ENCODE assay signal across 1 cellular context in the genomic region with DNA sequence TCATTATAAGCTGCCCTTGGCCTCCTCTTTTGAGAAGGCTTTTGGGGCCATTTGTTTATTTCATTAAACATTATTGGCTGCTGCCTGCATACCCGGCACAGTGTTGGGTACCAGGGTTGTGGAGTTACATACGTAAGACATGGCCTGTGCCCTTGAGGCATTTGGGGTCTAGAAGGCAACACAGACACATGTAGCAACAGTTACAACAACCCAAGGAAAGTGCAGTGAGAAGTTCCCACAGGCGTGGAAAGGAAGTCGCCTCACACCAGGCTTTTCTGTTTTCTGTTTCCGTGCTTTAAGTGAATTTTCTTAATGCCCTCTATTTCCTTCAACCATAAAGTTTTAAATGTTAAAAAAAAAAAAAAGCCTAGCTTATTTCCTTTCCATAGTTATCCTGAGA.
TF ChIP-seq lines count a peak whose summit lies in the region.

No MANE protein-coding gene starts in this region.

TF ChIP-seq in H1, 55 proteins besides CTCF, POLR2A, EP300 and RAD21 (continued from another document):
- TF ChIP-seq, protein P1, sequence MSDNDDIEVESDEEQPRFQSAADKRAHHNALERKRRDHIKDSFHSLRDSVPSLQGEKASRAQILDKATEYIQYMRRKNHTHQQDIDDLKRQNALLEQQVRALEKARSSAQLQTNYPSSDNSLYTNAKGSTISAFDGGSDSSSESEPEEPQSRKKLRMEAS (IDR thresholded peaks at IDR 0.05): no peak
- no peak for TF ChIP-seq NANOG (IDR thresholded peaks at IDR 0.05; ENCODE audit: insufficient read depth, low read depth, low read length, poor library complexity, severe bottlenecking)
- TF ChIP-seq KDM4A (IDR thresholded peaks at IDR 0.05; ENCODE audit: low read depth, low read length, severe bottlenecking): no peak
- no peak for TF ChIP-seq TBP (IDR thresholded peaks at IDR 0.05; ENCODE audit: low read depth, low read length)
- no peak for TF ChIP-seq RNF2 (IDR thresholded peaks at IDR 0.05; ENCODE audit: borderline replicate concordance, low read depth, low read length, missing control alignments, poor library complexity, severe bottlenecking)
